ENCODE assay signal across 19 cellular contexts in the genomic region with DNA sequence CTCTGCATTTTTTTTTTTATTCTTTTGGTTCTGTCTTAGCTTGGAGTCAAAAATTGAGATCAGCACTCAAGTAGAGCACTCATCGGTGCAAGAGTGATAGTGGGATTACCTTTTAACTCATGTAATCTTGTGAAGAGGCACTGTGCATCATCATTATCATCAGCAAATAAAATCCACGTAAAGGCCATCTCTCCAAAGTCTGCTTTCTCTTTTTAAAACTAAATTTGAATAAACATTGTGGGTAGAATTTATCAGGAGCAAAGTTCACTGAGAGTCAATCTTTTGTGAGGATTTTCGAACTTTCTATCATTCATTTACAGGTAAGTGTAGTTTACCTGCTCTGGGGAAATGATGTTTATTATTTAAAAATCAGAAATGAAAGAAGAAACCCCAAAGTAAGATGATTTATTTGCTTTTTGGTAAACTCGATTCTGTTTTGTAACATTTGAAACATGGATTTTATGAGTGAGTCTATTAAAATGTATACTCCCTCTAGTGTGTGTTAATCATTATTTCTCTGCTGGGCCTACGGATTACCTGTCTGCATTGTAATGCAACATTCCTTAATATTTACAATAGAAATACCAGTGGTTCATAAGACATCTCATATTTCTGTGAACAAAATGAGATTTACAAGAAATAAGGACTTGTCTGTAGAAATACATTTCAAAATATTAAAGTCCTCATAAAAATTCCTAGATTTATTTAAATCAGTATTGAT.
DNase-seq lines count a peak whose midpoint lies in the region; ATAC-seq and TF ChIP-seq lines count a peak whose summit lies in the region.
"Had no signal": no experiment of that assay in that cellular context is flagged by ENCODE, and none has a peak within 500 bp of the region (broad histone marks: within the 10 kb centered on the region; RNA-seq: fewer than 3 reads in every experiment).

No MANE protein-coding gene starts in this region.

- DNase-seq in Calu3, result no peak
- peak; percentile 50 for DNase-seq in PC-3
- no peak for DNase-seq in hepatocyte (ENCODE audit: low spot score)
- DNase-seq in renal cortical epithelial cell (ENCODE audit: low read depth), result peak; percentile 6
- DNase-seq in activated naive CD4-positive, alpha-beta T cell treated with anti-CD3 and anti-CD28 coated beads for 36 hours, result no peak
- no peak for DNase-seq in DMS 273 treated with DMSO at 0.1 percent for 48 hours (lab: John Stamatoyannopoulos, UW)
- DNase-seq: CD8-positive, alpha-beta memory T cell; DMS53; KBM-7; MV-4-11; NCI-H1105 treated with DMSO at 0.1 percent for 48 hours; NCI-H2029; NCI-H446; NCI-H524 treated with DMSO at 0.1 percent for 48 hours; NCI-H774 had no signal

- no peaks in the 10 kb centered on the region for H3K36me3 Mint-ChIP-seq in Calu3 (ENCODE audit: insufficient read depth, unreplicated experiment)
- H3K36me3 Mint-ChIP-seq in activated naive CD4-positive, alpha-beta T cell treated with anti-CD3 and anti-CD28 coated beads for 36 hours (ENCODE audit: low read depth), result no peaks in the 10 kb centered on the region
- H3K36me3 Mint-ChIP-seq: CD14-positive monocyte; CD8-positive, alpha-beta memory T cell had no signal

- H3K4me3 Mint-ChIP-seq in Calu3 (ENCODE audit: low read depth, unreplicated experiment), result peak overlapping the region; percentile 18
- H3K4me3 Mint-ChIP-seq in activated naive CD4-positive, alpha-beta T cell treated with anti-CD3 and anti-CD28 coated beads for 36 hours, result no peak overlapping the region
- H3K4me3 Mint-ChIP-seq: B cell; CD14-positive monocyte; CD8-positive, alpha-beta memory T cell had no signal

- intact Hi-C loops in Calu3 (cut with micrococcal nuclease; ENCODE audit: unreplicated experiment), result loop anchor here (1.0 to 10.0 kb wide), 6 partner anchors 89 to 621 kb away; no protein-coding TSS in a partner anchor
- intact Hi-C loops in PC-3 (cut with micrococcal nuclease), result loop anchor here (5.0 kb wide), 1 partner anchor 89 kb away; no protein-coding TSS in a partner anchor
- intact Hi-C loops in activated naive CD4-positive, alpha-beta T cell treated with anti-CD3 and anti-CD28 coated beads for 36 hours (cut with micrococcal nuclease), result no loop called here

- TF ChIP-seq CTCF in Calu3 (IDR thresholded peaks at IDR 0.05; ENCODE audit: unreplicated experiment) (peak; percentile 6), PC-3 (conservative IDR thresholded peaks at IDR 0.05; ENCODE audit: low read depth, low read length) (peak; percentile 39; the same call in 1 of the 2 replicates), hepatocyte (IDR thresholded peaks at IDR 0.05; ENCODE audit: poor library complexity) (no peak)

- H3K27ac ChIP-seq in PC-3 (ENCODE audit: low read length) (no peak overlapping the region), hepatocyte (no peak overlapping the region)

- H2AFZ ChIP-seq in PC-3 (ENCODE audit: low read length) (no peak overlapping the region), hepatocyte (no peak overlapping the region)

- H4K20me1 ChIP-seq in PC-3 (ENCODE audit: low read length), result no peaks in the 10 kb centered on the region
- no peaks in the 10 kb centered on the region for H4K20me1 ChIP-seq in hepatocyte (ENCODE audit: insufficient read depth, poor library complexity, severe bottlenecking)

- no peaks in the 10 kb centered on the region for H3F3A ChIP-seq in PC-3 (ENCODE audit: low read length, unreplicated experiment)

- H3K4me1 ChIP-seq in PC-3 (ENCODE audit: insufficient read depth, low read length) (peaks cover 20% of the 10 kb centered on the region), hepatocyte (ENCODE audit: insufficient read depth) (no peaks in the 10 kb centered on the region)

- no peaks in the 10 kb centered on the region for H3K9me3 Mint-ChIP-seq in Calu3 (ENCODE audit: low read depth, unreplicated experiment)
- no peaks in the 10 kb centered on the region for H3K9me3 Mint-ChIP-seq in activated naive CD4-positive, alpha-beta T cell treated with anti-CD3 and anti-CD28 coated beads for 36 hours

- no peaks in the 10 kb centered on the region for H3K9me3 ChIP-seq in PC-3 (ENCODE audit: low read length)
- H3K9me3 ChIP-seq in hepatocyte (ENCODE audit: low read depth), result no peaks in the 10 kb centered on the region

- no peak overlapping the region for H3K9ac ChIP-seq in PC-3 (ENCODE audit: low read length)

- H3K27me3 ChIP-seq in PC-3 (ENCODE audit: low read length), result no peaks in the 10 kb centered on the region
- no peaks in the 10 kb centered on the region for H3K27me3 ChIP-seq in hepatocyte

- H3K36me3 ChIP-seq in PC-3 (ENCODE audit: low read depth, low read length) (no peaks in the 10 kb centered on the region), hepatocyte (replicated peaks; ENCODE audit: insufficient read depth, low read depth) (no peaks in the 10 kb centered on the region)

- BruUV-seq in Calu3 (replicated peaks; lab: Mats Ljungman, UMichigan), result no TSS peak
- no TSS peak for BruUV-seq in PC-3 (replicated peaks; lab: Mats Ljungman, UMichigan)

- POLR2A ChIA-PET in PC-3 (lab: Charles Lee; ENCODE audit: unreplicated experiment), result no interaction called here

- no peaks in the 10 kb centered on the region for H3K27me3 Mint-ChIP-seq in Calu3 (ENCODE audit: unreplicated experiment)
- no peaks in the 10 kb centered on the region for H3K27me3 Mint-ChIP-seq in activated naive CD4-positive, alpha-beta T cell treated with anti-CD3 and anti-CD28 coated beads for 36 hours (ENCODE audit: low read depth)
- H3K27me3 Mint-ChIP-seq: B cell had no signal

- no peaks in the 10 kb centered on the region for H3K79me2 ChIP-seq in PC-3 (ENCODE audit: low read length)
- no peaks in the 10 kb centered on the region for H3K79me2 ChIP-seq in hepatocyte

- H3K4me2 ChIP-seq in PC-3 (ENCODE audit: low read length), result peak overlapping the region; percentile 20; the same call in 1 of the 2 replicates
- peak overlapping the region; percentile 16 for H3K4me2 ChIP-seq in hepatocyte

- WGBS in hepatocyte (ENCODE audit: low lambda C conversion rate, missing lambda C conversion rate), result 52% methylated on average over 5 of the region's 5 CpGs

- no peaks in the 10 kb centered on the region for H3K9me2 ChIP-seq in PC-3 (replicated peaks; ENCODE audit: low read length)
- H3K9me2 ChIP-seq in hepatocyte (replicated peaks; ENCODE audit: insufficient read depth), result no peaks in the 10 kb centered on the region

- peak overlapping the region; percentile 83 for H3K27ac Mint-ChIP-seq in Calu3 (ENCODE audit: unreplicated experiment)
- H3K27ac Mint-ChIP-seq in activated naive CD4-positive, alpha-beta T cell treated with anti-CD3 and anti-CD28 coated beads for 36 hours, result no peak overlapping the region
- H3K27ac Mint-ChIP-seq: B cell; CD14-positive monocyte; CD8-positive, alpha-beta memory T cell had no signal

- peaks cover 41% of the 10 kb centered on the region for H3K4me1 Mint-ChIP-seq in Calu3 (ENCODE audit: low read depth, unreplicated experiment)
- H3K4me1 Mint-ChIP-seq in activated naive CD4-positive, alpha-beta T cell treated with anti-CD3 and anti-CD28 coated beads for 36 hours (ENCODE audit: low read depth), result no peaks in the 10 kb centered on the region
- H3K4me1 Mint-ChIP-seq: B cell; CD14-positive monocyte; CD8-positive, alpha-beta memory T cell had no signal

- CTCF ChIA-PET in Calu3 (lab: Charles Lee) (interaction anchor here (0.6 kb wide), 1 partner anchor 1722 kb away, joined by 3 read pairs; no protein-coding TSS in a partner anchor), PC-3 (lab: Charles Lee) (no interaction called here)
- CTCF ChIA-PET in activated naive CD4-positive, alpha-beta T cell treated with anti-CD3 and anti-CD28 coated beads for 36 hours (lab: Charles Lee), result no interaction called here

- ATAC-seq in PC-3, result peak; percentile 71
- no peak for ATAC-seq in GM18867 (IDR thresholded peaks at IDR 0.05; ENCODE audit: unreplicated experiment)
- ATAC-seq: Right ventricle myocardium inferior had no signal

- H3K4me3 ChIP-seq in PC-3 (ENCODE audit: low read length) (no peak overlapping the region), hepatocyte (no peak overlapping the region)

Comparison
In these comparisons a context has a peak if more than half of its experiments do, and no peak if none do; other contexts are left out.
1. DNase-seq: peak in PC-3 (single experiment) and renal cortical epithelial cell (single experiment); none in Calu3 (single experiment), hepatocyte (single experiment), activated naive CD4-positive, alpha-beta T cell treated with anti-CD3 and anti-CD28 coated beads for 36 hours (single experiment) and DMS 273 treated with DMSO at 0.1 percent for 48 hours (single experiment).